In genomic region chr19:15149704-15150103, GRCh38 we compare ENCODE assay signal across 6 cellular contexts. TPM values are rescaled to one million over a fixed set of nuclear protein-coding genes. Genes with fewer than 3 reads are reported as not detected.
"Had no signal": no experiment of that assay in that cellular context is flagged by ENCODE, and none has a peak within 500 bp of the region (broad histone marks: within the 10 kb centered on the region; RNA-seq: fewer than 3 reads in every experiment).

No MANE protein-coding gene starts in this region.

- H3K9me3 ChIP-seq: thyroid gland had no signal

- H3K4me1 ChIP-seq: gastroesophageal sphincter, left ventricle myocardium inferior, thyroid gland had no signal

- H3K36me3 ChIP-seq: gastroesophageal sphincter, heart left ventricle, left ventricle myocardium inferior, thyroid gland had no signal

- H3K27ac ChIP-seq: gastroesophageal sphincter, heart left ventricle, left ventricle myocardium inferior, thyroid gland had no signal

- H3K27me3 ChIP-seq: heart left ventricle, thyroid gland had no signal

- H3K4me3 ChIP-seq: gastroesophageal sphincter, heart left ventricle, left ventricle myocardium inferior, thyroid gland had no signal

RNA-seq across cellular contexts. Expression of gene SYDE1, which starts 42.5 kb away (rescaled TPM):
- total RNA-seq: mononuclear cell had no signal

RNA-seq across cellular contexts. Expression of gene NOTCH3, which starts 51.1 kb away (rescaled TPM):
- total RNA-seq: activated CD8-positive, alpha-beta memory T cell treated with anti-CD3 and anti-CD28 coated beads, Interleukin-2, amount 10 ng/mL, durations not matched to agents 7 days and 5 days had no signal
